Comparison of ENCODE assay signal across 1 cellular context in genomic region chr16:49513040-49513439, GRCh38.
TF ChIP-seq lines count a peak whose summit lies in the region.

No MANE protein-coding gene starts in this region.

TF ChIP-seq in HEK293, 187 proteins besides CTCF, POLR2A, EP300 and RAD21 (continued from another document):
- no peak for TF ChIP-seq ZNF280D (tag by site-specific recombination; IDR thresholded peaks at IDR 0.05)
- no peak for TF ChIP-seq ZNF621 (tag by site-specific recombination; IDR thresholded peaks at IDR 0.05)
- TF ChIP-seq ZNF341 (tag by site-specific recombination; IDR thresholded peaks at IDR 0.05; ENCODE audit: low read depth), result no peak
- TF ChIP-seq, protein P1, sequence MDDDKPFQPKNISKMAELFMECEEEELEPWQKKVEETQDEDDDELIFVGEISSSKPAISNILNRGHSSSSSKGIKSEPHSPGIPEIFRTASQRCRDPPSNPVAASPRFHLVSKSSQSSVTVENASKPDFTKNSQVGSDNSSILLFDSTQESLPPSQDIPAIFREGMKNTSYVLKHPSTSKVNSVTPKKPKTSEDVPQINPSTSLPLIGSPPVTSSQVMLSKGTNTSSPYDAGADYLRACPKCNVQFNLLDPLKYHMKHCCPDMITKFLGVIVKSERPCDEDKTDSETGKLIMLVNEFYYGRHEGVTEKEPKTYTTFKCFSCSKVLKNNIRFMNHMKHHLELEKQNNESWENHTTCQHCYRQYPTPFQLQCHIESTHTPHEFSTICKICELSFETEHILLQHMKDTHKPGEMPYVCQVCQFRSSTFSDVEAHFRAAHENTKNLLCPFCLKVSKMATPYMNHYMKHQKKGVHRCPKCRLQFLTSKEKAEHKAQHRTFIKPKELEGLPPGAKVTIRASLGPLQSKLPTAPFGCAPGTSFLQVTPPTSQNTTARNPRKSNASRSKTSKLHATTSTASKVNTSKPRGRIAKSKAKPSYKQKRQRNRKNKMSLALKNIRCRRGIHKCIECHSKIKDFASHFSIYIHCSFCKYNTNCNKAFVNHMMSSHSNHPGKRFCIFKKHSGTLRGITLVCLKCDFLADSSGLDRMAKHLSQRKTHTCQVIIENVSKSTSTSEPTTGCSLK (tag by site-specific recombination; IDR thresholded peaks at IDR 0.05), result no peak
